In genomic region chr19:54339646-54340358, GRCh38 we compare ENCODE assay signal across 1 cellular context.
TF ChIP-seq lines count a peak whose summit lies in the region.

No MANE protein-coding gene starts in this region.

TF ChIP-seq in H1, 55 proteins besides CTCF, POLR2A, EP300 and RAD21:
- no peak for TF ChIP-seq SAP30 (IDR thresholded peaks at IDR 0.05; ENCODE audit: insufficient read depth, insufficient replicate concordance, low read length)
- TF ChIP-seq TEAD4 (IDR thresholded peaks at IDR 0.05; ENCODE audit: low read depth, low read length) = no peak
- TF ChIP-seq CTBP2 (IDR thresholded peaks at IDR 0.05; ENCODE audit: borderline replicate concordance, insufficient read depth, insufficient read length, low read length) = no peak
- TF ChIP-seq, protein P1, sequence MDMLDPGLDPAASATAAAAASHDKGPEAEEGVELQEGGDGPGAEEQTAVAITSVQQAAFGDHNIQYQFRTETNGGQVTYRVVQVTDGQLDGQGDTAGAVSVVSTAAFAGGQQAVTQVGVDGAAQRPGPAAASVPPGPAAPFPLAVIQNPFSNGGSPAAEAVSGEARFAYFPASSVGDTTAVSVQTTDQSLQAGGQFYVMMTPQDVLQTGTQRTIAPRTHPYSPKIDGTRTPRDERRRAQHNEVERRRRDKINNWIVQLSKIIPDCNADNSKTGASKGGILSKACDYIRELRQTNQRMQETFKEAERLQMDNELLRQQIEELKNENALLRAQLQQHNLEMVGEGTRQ (IDR thresholded peaks at IDR 0.05; ENCODE audit: low read length) = no peak
- TF ChIP-seq, protein P2, sequence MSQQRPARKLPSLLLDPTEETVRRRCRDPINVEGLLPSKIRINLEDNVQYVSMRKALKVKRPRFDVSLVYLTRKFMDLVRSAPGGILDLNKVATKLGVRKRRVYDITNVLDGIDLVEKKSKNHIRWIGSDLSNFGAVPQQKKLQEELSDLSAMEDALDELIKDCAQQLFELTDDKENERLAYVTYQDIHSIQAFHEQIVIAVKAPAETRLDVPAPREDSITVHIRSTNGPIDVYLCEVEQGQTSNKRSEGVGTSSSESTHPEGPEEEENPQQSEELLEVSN (IDR thresholded peaks at IDR 0.05) = no peak
- TF ChIP-seq POLR2AphosphoS5 (IDR thresholded peaks at IDR 0.05; ENCODE audit: low read depth, low read length) = no peak
- no peak for TF ChIP-seq POU5F1 (IDR thresholded peaks at IDR 0.05; ENCODE audit: low read depth, low read length)
- no peak for TF ChIP-seq CHD1 (IDR thresholded peaks at IDR 0.05; ENCODE audit: low read depth, low read length)
- no peak for TF ChIP-seq CBX5 (IDR thresholded peaks at IDR 0.05; ENCODE audit: low read depth, low read length)
- no peak for TF ChIP-seq NRF1 (IDR thresholded peaks at IDR 0.05; ENCODE audit: low read depth, low read length)
- TF ChIP-seq JUN (IDR thresholded peaks at IDR 0.05; ENCODE audit: low read depth, low read length) = no peak
- no peak for TF ChIP-seq HDAC6 (IDR thresholded peaks at IDR 0.05; ENCODE audit: low read depth, low read length)
